18 cellular contexts compared by ENCODE assay signal in the genomic region with DNA sequence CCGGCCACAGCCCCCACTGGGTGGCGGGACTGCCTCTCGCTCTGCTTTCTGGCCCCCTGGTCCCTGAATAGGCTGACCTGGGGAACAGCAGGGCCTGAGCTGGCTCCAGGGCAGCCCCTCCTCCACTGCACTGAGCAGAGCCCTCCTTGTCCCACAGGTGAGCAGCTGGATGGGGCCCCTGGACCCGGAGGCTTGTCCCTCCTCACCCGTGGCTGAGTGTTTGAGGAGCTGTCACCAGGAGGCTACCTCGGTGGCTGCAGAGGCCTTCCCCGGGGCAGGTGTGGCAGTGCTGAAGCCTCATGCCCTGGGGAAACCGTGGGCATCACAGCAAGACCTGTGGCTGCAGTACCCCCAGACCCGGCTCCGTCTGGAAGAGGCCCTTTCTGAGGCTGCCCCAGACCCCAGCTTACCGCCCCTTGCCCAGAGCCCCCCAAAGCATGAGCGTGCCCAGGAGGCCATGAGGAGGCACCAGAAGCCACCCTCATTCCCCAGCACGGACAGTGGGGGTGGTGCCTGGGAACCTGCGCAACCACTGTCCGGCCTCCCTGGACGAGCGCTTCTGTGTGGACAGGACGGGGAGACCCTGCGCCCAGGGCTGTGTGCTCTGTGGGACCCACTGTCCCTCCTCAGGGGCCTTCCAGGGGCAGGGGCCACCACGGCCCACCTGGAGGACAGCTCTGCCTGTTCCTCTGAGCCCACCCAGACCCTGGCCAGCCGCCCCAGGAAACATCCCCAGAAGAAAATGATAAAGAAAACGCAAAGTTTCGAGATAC. TPM values are rescaled to one million over a fixed set of nuclear protein-coding genes. Genes with fewer than 3 reads are reported as not detected.
"Had no signal": no experiment of that assay in that cellular context is flagged by ENCODE, and none has a peak within 500 bp of the region (broad histone marks: within the 10 kb centered on the region; RNA-seq: fewer than 3 reads in every experiment).

No MANE protein-coding gene starts in this region.

- H3K4me1 Mint-ChIP-seq: activated CD4-positive, alpha-beta T cell treated with anti-CD3 and anti-CD28 coated beads for 36 hours; natural killer cell had no signal

- ATAC-seq: activated CD4-positive, alpha-beta T cell treated with anti-CD3 and anti-CD28 coated beads for 36 hours; activated CD8-positive, alpha-beta T cell treated with anti-CD3 and anti-CD28 coated beads for 36 hours had no signal

- H3K9me3 Mint-ChIP-seq: activated CD8-positive, alpha-beta T cell treated with anti-CD3 and anti-CD28 coated beads for 36 hours; activated T-helper 1 cell treated with anti-CD3 and anti-CD28 coated beads, Interleukin-12 subunit alpha, Interleukin-12 subunit beta, Interleukin-2, Interleukin-4 antibody, amounts not matched to agents 30 ng/mL and 10 ng/mL and 1 ng/mL, durations not matched to agents 14 hours and 24 hours and 36 hours; natural killer cell had no signal

- H3K4me3 Mint-ChIP-seq: activated CD4-positive, alpha-beta T cell treated with anti-CD3 and anti-CD28 coated beads for 36 hours; activated CD8-positive, alpha-beta T cell treated with anti-CD3 and anti-CD28 coated beads for 36 hours; activated T-helper 1 cell treated with anti-CD3 and anti-CD28 coated beads, Interleukin-12 subunit alpha, Interleukin-12 subunit beta, Interleukin-2, Interleukin-4 antibody, amounts not matched to agents 30 ng/mL and 10 ng/mL and 1 ng/mL, durations not matched to agents 14 hours and 24 hours and 36 hours; natural killer cell had no signal

- DNase-seq: activated CD4-positive, alpha-beta T cell treated with anti-CD3 and anti-CD28 coated beads for 36 hours; activated CD8-positive, alpha-beta memory T cell treated with anti-CD3 and anti-CD28 coated beads, Interleukin-2, amount 50 U/mL, for 4 hours; activated CD8-positive, alpha-beta T cell treated with anti-CD3 and anti-CD28 coated beads for 36 hours; activated naive CD4-positive, alpha-beta T cell treated with anti-CD3 and anti-CD28 coated beads, Interleukin-2, amount 50 U/mL, for 16 hours; brain microvascular endothelial cell; hippocampal formation; mammary epithelial cell; natural killer cell; occipital lobe; stimulated activated CD4-positive, alpha-beta T cell treated with anti-CD3 and anti-CD28 coated beads, Interleukin-15, amount 100 ng/mL, for 24 hours; stimulated activated CD4-positive, alpha-beta T cell treated with anti-CD3 and anti-CD28 coated beads, Interleukin-4, amount 100 ng/mL, for 4 hours; T-helper 9 cell had no signal

- H3K27ac Mint-ChIP-seq: activated CD4-positive, alpha-beta T cell treated with anti-CD3 and anti-CD28 coated beads for 36 hours; activated CD8-positive, alpha-beta T cell treated with anti-CD3 and anti-CD28 coated beads for 36 hours; activated T-helper 1 cell treated with anti-CD3 and anti-CD28 coated beads, Interleukin-12 subunit alpha, Interleukin-12 subunit beta, Interleukin-2, Interleukin-4 antibody, amounts not matched to agents 30 ng/mL and 10 ng/mL and 1 ng/mL, durations not matched to agents 14 hours and 24 hours and 36 hours; natural killer cell had no signal

- H3K36me3 Mint-ChIP-seq: natural killer cell had no signal

RNA-seq across cellular contexts. Expression of a gene that starts 28.5 kb away (rescaled TPM):
- total RNA-seq: activated T-helper 1 cell treated with anti-CD3 and anti-CD28 coated beads, Interleukin-12 subunit alpha, Interleukin-12 subunit beta, Interleukin-2, Interleukin-4 antibody, amounts not matched to agents 30 ng/mL and 10 ng/mL and 1 ng/mL, durations not matched to agents 14 hours and 24 hours and 36 hours; adrenal gland; dermis microvascular lymphatic vessel endothelial cell; mammary epithelial cell; mucosa of gallbladder; natural killer cell; occipital lobe; pulmonary artery endothelial cell; tibial nerve had no signal
